In genomic region chr2:7044253-7045250, GRCh38 we compare ENCODE assay signal across 8 cellular contexts.
DNase-seq lines count a peak whose midpoint lies in the region; ATAC-seq, FAIRE-seq and TF ChIP-seq lines count a peak whose summit lies in the region.

No MANE protein-coding gene starts in this region.

- intact Hi-C loops in CD14-positive monocyte (cut with micrococcal nuclease), result no loop called here
- intact Hi-C loops in spleen (cut with DNase I; ENCODE audit: low total_unique reads), result loop anchor here (5.0 kb wide), 1 partner anchor 147 kb away; no protein-coding TSS in a partner anchor

- H3K27me3 ChIP-seq in astrocyte (ENCODE audit: insufficient read depth, low read length) (no peaks in the 10 kb centered on the region), spleen (replicated peaks in 1 of 7) (peaks cover 0 to 19% (median 0%) of the 10 kb centered on the region in 7 donors)

- no peak overlapping the region for H2AFZ ChIP-seq in astrocyte (ENCODE audit: low read depth, low read length)

- no peak overlapping the region for H3K4me2 ChIP-seq in astrocyte (ENCODE audit: low read length)

- FAIRE-seq in GM19239 (lab: Jason Lieb, UNC) (peak; percentile 94), astrocyte (lab: Jason Lieb, UNC) (peak; percentile 50)

- H3K27ac Mint-ChIP-seq in CD14-positive monocyte, result peak overlapping the region in 1 of 7 donors; percentile 40
- H3K27ac Mint-ChIP-seq in T-helper 2 cell treated with Interferon-gamma antibody and Interleukin-4, amounts not matched to agents 5 μg/mL and 100 μg/mL, for 36 hours, result no peak overlapping the region
- H3K27ac Mint-ChIP-seq in astrocyte (ENCODE audit: unreplicated experiment), result peak overlapping the region; percentile 7

- no peak overlapping the region for H3K9ac ChIP-seq in astrocyte (ENCODE audit: low read length)

- peak; percentile 99 for TF ChIP-seq CTCF in CD14-positive monocyte (IDR thresholded peaks at IDR 0.05)
- TF ChIP-seq CTCF in astrocyte (IDR thresholded peaks at IDR 0.05; ENCODE audit: insufficient read depth, low read depth, low read length), result peak; percentile 97
- peak; percentile 80 to 97 (median 95) for TF ChIP-seq CTCF in spleen (IDR thresholded peaks at IDR 0.05 in 8 of 11, conservative IDR thresholded peaks at IDR 0.05 in 3 of 11)

- H3K4me3 Mint-ChIP-seq in CD14-positive monocyte (no peak overlapping the region), astrocyte (ENCODE audit: unreplicated experiment) (no peak overlapping the region)
- H3K4me3 Mint-ChIP-seq in T-helper 2 cell treated with Interferon-gamma antibody and Interleukin-4, amounts not matched to agents 5 μg/mL and 100 μg/mL, for 36 hours, result no peak overlapping the region

- WGBS in spleen, 5 donors, result 77 to 86% (median 78%) methylated on average over 17 of the region's 17 CpGs

- H3K36me3 Mint-ChIP-seq in CD14-positive monocyte (peaks cover 9 to 17% of the 10 kb centered on the region in 2 donors), astrocyte (ENCODE audit: low read depth, unreplicated experiment) (no peaks in the 10 kb centered on the region)
- peaks cover 32% of the 10 kb centered on the region for H3K36me3 Mint-ChIP-seq in T-helper 2 cell treated with Interferon-gamma antibody and Interleukin-4, amounts not matched to agents 5 μg/mL and 100 μg/mL, for 36 hours (ENCODE audit: low read depth)

- H3K36me3 ChIP-seq in astrocyte (ENCODE audit: insufficient read depth, low read length) (no peaks in the 10 kb centered on the region), spleen (peaks cover 0 to 78% (median 26%) of the 10 kb centered on the region in 6 donors)

- TF ChIP-seq POLR2A in spleen (IDR thresholded peaks at IDR 0.05), result no peak

- H3K4me1 ChIP-seq in astrocyte (ENCODE audit: insufficient read depth, low read length) (no peaks in the 10 kb centered on the region), spleen (peaks cover 0 to 16% (median 9%) of the 10 kb centered on the region in 6 donors)

- no peak overlapping the region for H3K4me3 ChIP-seq in astrocyte (ENCODE audit: insufficient read depth, low read depth, low read length)
- no peak overlapping the region for H3K4me3 ChIP-seq in spleen

- H4K20me1 ChIP-seq in astrocyte (ENCODE audit: insufficient read depth, low read length), result no peaks in the 10 kb centered on the region

- H3K4me1 Mint-ChIP-seq in CD14-positive monocyte (peaks cover 15% of the 10 kb centered on the region), astrocyte (ENCODE audit: low read depth, unreplicated experiment) (no peaks in the 10 kb centered on the region)
- peaks cover 20% of the 10 kb centered on the region for H3K4me1 Mint-ChIP-seq in T-helper 2 cell treated with Interferon-gamma antibody and Interleukin-4, amounts not matched to agents 5 μg/mL and 100 μg/mL, for 36 hours (ENCODE audit: low read depth)

- DNase-seq in CD14-positive monocyte (ENCODE audit: low spot score) (peak; percentile 58), GM19239 (ENCODE audit: insufficient read length, low spot score) (peak; percentile 55), HT1080 (ENCODE audit: low read depth) (peak; percentile 57), astrocyte (ENCODE audit: low read depth) (peak; percentile 31), hippocampal formation (lab: John Stamatoyannopoulos, UW) (peak; percentile 32 to 66), spleen (peak; percentile 88)
- DNase-seq in T-helper 2 cell treated with Interferon-gamma antibody and Interleukin-4, amounts not matched to agents 5 μg/mL and 100 μg/mL, for 36 hours (ENCODE audit: low spot score), result peak; percentile 43

- ATAC-seq in HG03108 (IDR thresholded peaks at IDR 0.05; ENCODE audit: unreplicated experiment), result no peak

- no peaks in the 10 kb centered on the region for H3K27me3 Mint-ChIP-seq in CD14-positive monocyte (ENCODE audit: low read depth in 3 of 3)
- H3K27me3 Mint-ChIP-seq in T-helper 2 cell treated with Interferon-gamma antibody and Interleukin-4, amounts not matched to agents 5 μg/mL and 100 μg/mL, for 36 hours (ENCODE audit: low read depth), result no peaks in the 10 kb centered on the region
- no peaks in the 10 kb centered on the region for H3K27me3 Mint-ChIP-seq in astrocyte (ENCODE audit: low read depth, unreplicated experiment)

- no peak overlapping the region for H3K27ac ChIP-seq in astrocyte (ENCODE audit: low read depth, low read length)
- peak overlapping the region in 2 of 8 donors; percentile 9 to 15 for H3K27ac ChIP-seq in spleen

- H3K9me3 Mint-ChIP-seq in CD14-positive monocyte, result peaks cover 0 to 8% (median 4%) of the 10 kb centered on the region in 7 donors
- no peaks in the 10 kb centered on the region for H3K9me3 Mint-ChIP-seq in T-helper 2 cell treated with Interferon-gamma antibody and Interleukin-4, amounts not matched to agents 5 μg/mL and 100 μg/mL, for 36 hours
- no peaks in the 10 kb centered on the region for H3K9me3 Mint-ChIP-seq in astrocyte (ENCODE audit: unreplicated experiment)

- H3K9me3 ChIP-seq in astrocyte (ENCODE audit: insufficient read depth, low read depth, low read length), result no peaks in the 10 kb centered on the region
- H3K9me3 ChIP-seq in spleen, result no peaks in the 10 kb centered on the region

- H3K79me2 ChIP-seq in astrocyte (ENCODE audit: insufficient read depth, low read length), result no peaks in the 10 kb centered on the region

Comparison
In these comparisons a context has a peak if more than half of its experiments do, and no peak if none do; other contexts are left out.
1. DNase-seq: peak in every context shown above with its lines; median percentile 88 in spleen; 58 in CD14-positive monocyte; 57 in HT1080; 55 in GM19239; 49 in hippocampal formation; 43 in T-helper 2 cell treated with Interferon-gamma antibody and Interleukin-4, amounts not matched to agents 5 μg/mL and 100 μg/mL, for 36 hours; 31 in astrocyte.